34 cellular contexts compared by ENCODE assay signal in the genomic region with DNA sequence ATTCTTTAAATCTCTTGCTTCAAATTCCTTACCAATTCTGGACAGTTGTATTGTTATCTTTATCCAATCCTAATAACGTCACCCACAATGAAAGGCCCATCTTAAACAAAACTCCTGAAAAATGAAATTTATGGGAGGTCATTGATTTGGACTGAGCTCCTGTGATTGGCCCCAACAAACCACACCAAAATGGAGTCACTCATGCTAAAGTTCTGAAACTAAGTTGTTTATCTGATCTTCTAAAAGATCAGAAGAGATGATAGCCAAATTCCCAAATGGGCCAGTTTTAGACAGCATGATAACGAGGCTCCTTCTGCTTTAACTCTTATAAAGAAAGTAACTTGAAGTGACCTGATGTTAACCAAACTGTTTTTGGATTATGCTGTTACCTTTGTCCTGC.
"Had no signal": no experiment of that assay in that cellular context is flagged by ENCODE, and none has a peak within 500 bp of the region (broad histone marks: within the 10 kb centered on the region; RNA-seq: fewer than 3 reads in every experiment).

No MANE protein-coding gene starts in this region.

- H3K27me3 ChIP-seq: MG63 had no signal

- H3K36me3 ChIP-seq: MG63 had no signal

- H3K9me3 ChIP-seq: MG63 had no signal

- DNase-seq: Karpas-422, Kasumi-1, MG63, MM.1S, MV-4-11, NCI-H1048, NCI-H1092, NCI-H1092 treated with DMSO at 0.1 percent for 48 hours, NCI-H1105, NCI-H1105 treated with DMSO at 0.1 percent for 48 hours, NCI-H1417, NCI-H1417 treated with DMSO at 0.1 percent for 48 hours, NCI-H1436, NCI-H1436 treated with DMSO at 0.1 percent for 48 hours, NCI-H146, NCI-H1694, NCI-H1694 treated with DMSO at 0.1 percent for 48 hours, NCI-H187, NCI-H187 treated with DMSO at 0.1 percent for 48 hours, NCI-H1930, NCI-H2029, NCI-H2029 treated with DMSO at 0.1 percent for 48 hours, NCI-H2081, NCI-H2081 treated with DMSO at 0.1 percent for 48 hours, NCI-H2107, NCI-H2171, NCI-H2171 treated with DMSO at 0.1 percent for 48 hours, NCI-H2227 treated with DMSO at 0.1 percent for 48 hours, NCI-H226, NCI-H345, NCI-H446, NCI-H446 treated with DMSO at 0.1 percent for 48 hours, NCI-H510A, NCI-H510A treated with DMSO at 0.1 percent for 48 hours had no signal

- H3K4me3 ChIP-seq: MG63 had no signal
